Comparison of ENCODE assay signal across 33 cellular contexts in genomic region chr3:166630190-166630589, GRCh38.
"Had no signal": no experiment of that assay in that cellular context is flagged by ENCODE, and none has a peak within 500 bp of the region (broad histone marks: within the 10 kb centered on the region; RNA-seq: fewer than 3 reads in every experiment).

No MANE protein-coding gene starts in this region.

- H3K27me3 ChIP-seq: adrenal gland, ascending aorta, body of pancreas, brain microvascular endothelial cell, breast epithelium, cardiac muscle cell had no signal

- ATAC-seq: activated naive CD4-positive, alpha-beta T cell treated with anti-CD3 and anti-CD28 coated beads, Interleukin-2, amount 50 U/mL, for 72 hours; activated naive CD8-positive, alpha-beta T cell treated with anti-CD3 and anti-CD28 coated beads, Interleukin-2, amount 50 U/mL, for 24 hours; activated T-cell treated with anti-CD3 and anti-CD28 coated beads, Interleukin-2, amount 50 U/mL, for 4 hours; activated T-cell treated with anti-CD3 and anti-CD28 coated beads, Interleukin-2, amount 50 U/mL, for 72 hours; activated T-helper 17 cell treated with anti-CD3 and anti-CD28 coated beads, Interleukin-2, amount 50 U/mL, for 72 hours; body of pancreas had no signal

- H3K9me3 ChIP-seq: adrenal gland, ascending aorta, body of pancreas, breast epithelium had no signal

- H3K4me3 ChIP-seq: adrenal gland, ascending aorta, body of pancreas, breast epithelium, cardiac muscle cell had no signal

- H3K4me1 ChIP-seq: adrenal gland, ascending aorta, body of pancreas, breast epithelium had no signal

- FAIRE-seq: astrocyte, bronchial epithelial cell had no signal

- H3K27ac ChIP-seq: adrenal gland, ascending aorta, body of pancreas, brain microvascular endothelial cell, breast epithelium, cardiac muscle cell had no signal

- H3K36me3 ChIP-seq: adrenal gland, ascending aorta, brain microvascular endothelial cell, breast epithelium, cardiac muscle cell had no signal

- DNase-seq: activated effector memory CD4-positive, alpha-beta T cell treated with anti-CD3 and anti-CD28 coated beads, Interleukin-2, amount 50 U/mL, for 16 hours; activated effector memory CD4-positive, alpha-beta T cell treated with Interleukin-2 at 50 U/mL for 16 hours; activated gamma-delta T cell; activated gamma-delta T cell treated with Interleukin-2 at 50 U/mL for 16 hours; activated naive CD4-positive, alpha-beta T cell; activated naive CD4-positive, alpha-beta T cell treated with anti-CD3 and anti-CD28 coated beads for 36 hours; activated naive CD4-positive, alpha-beta T cell treated with anti-CD3 and anti-CD28 coated beads, Interleukin-2, amount 10 ng/mL, durations not matched to agents 7 days and 5 days; activated naive CD4-positive, alpha-beta T cell treated with anti-CD3 and anti-CD28 coated beads, Interleukin-2, amount 50 U/mL, for 16 hours; activated naive CD4-positive, alpha-beta T cell treated with Interleukin-2 at 50 U/mL for 16 hours; activated naive CD8-positive, alpha-beta T cell treated with anti-CD3 and anti-CD28 coated beads for 36 hours; activated naive CD8-positive, alpha-beta T cell treated with anti-CD3 and anti-CD28 coated beads, Interleukin-2, amount 10 ng/mL, durations not matched to agents 7 days and 5 days; activated naive CD8-positive, alpha-beta T cell treated with anti-CD3 and anti-CD28 coated beads, Interleukin-2, amount 50 U/mL, for 24 hours; activated T-cell treated with anti-CD3 and anti-CD28 coated beads, Interleukin-2, amount 50 U/mL, for 24 hours; activated T-cell treated with anti-CD3 and anti-CD28 coated beads, Interleukin-2, amount 50 U/mL, for 4 hours; activated T-cell treated with anti-CD3 and anti-CD28 coated beads, Interleukin-2, amount 50 U/mL, for 48 hours; activated T-cell treated with anti-CD3 and anti-CD28 coated beads, Interleukin-2, amount 50 U/mL, for 72 hours; adrenal gland; amniotic stem cell; amygdala; anterior cingulate cortex; aorta; body of pancreas; brain microvascular endothelial cell; caudate nucleus; central memory CD4-positive, alpha-beta T cell; cerebellar nuclear complex had no signal
